In the genomic region with DNA sequence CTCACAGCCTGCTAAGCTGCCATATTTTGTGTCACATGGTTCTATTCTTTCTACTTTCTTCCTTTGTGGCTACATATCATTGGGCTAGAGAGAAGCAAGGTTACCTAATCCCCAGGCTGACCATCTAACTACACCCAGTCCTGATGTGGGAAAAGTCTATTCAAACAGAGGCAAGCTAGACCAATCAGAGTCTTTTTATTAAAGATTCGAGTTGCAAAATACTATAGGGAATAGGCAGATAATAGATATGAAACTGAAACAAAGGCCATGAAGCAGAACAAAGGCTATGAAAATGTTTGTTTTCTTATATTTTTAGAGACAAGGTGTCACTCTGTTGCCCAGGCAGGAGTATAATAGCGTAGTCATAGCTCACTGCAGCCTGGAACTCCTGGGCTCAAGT, we compare ENCODE assay signal across 1 cellular context.
A peak's percentile ranks its signal among the peaks of the same experiment; 100 is the strongest.
TF ChIP-seq lines count a peak whose summit lies in the region.

No MANE protein-coding gene starts in this region.

TF ChIP-seq in GM12878, 131 proteins besides CTCF, POLR2A, EP300 and RAD21 (continued from another document):
- TF ChIP-seq ZBTB40 (IDR thresholded peaks at IDR 0.05; ENCODE audit: borderline replicate concordance) (no peak), RFX5 (IDR thresholded peaks at IDR 0.05; ENCODE audit: low read depth, low read length) (no peak), NR2F1 (conservative IDR thresholded peaks at IDR 0.05) (no peak), RB1 (IDR thresholded peaks at IDR 0.05; ENCODE audit: borderline replicate concordance) (no peak), CREM (IDR thresholded peaks at IDR 0.05; ENCODE audit: low read depth) (no peak), SIX5 (IDR thresholded peaks at IDR 0.05; ENCODE audit: low read depth, low read length, severe bottlenecking) (no peak), CHD2 (IDR thresholded peaks at IDR 0.05; ENCODE audit: borderline replicate concordance, low read depth, low read length) (no peak), IRF3 (IDR thresholded peaks at IDR 0.05) (no peak), POLR2AphosphoS2 (IDR thresholded peaks at IDR 0.05; ENCODE audit: low read depth, low read length) (no peak), SREBF2 (IDR thresholded peaks at IDR 0.05; ENCODE audit: low read length) (no peak), RAD51 (IDR thresholded peaks at IDR 0.05) (peak; percentile 20; the same call in 1 of the 2 replicates), SIN3A (IDR thresholded peaks at IDR 0.05; ENCODE audit: low read depth, low read length) (no peak)
- TF ChIP-seq, protein P1, sequence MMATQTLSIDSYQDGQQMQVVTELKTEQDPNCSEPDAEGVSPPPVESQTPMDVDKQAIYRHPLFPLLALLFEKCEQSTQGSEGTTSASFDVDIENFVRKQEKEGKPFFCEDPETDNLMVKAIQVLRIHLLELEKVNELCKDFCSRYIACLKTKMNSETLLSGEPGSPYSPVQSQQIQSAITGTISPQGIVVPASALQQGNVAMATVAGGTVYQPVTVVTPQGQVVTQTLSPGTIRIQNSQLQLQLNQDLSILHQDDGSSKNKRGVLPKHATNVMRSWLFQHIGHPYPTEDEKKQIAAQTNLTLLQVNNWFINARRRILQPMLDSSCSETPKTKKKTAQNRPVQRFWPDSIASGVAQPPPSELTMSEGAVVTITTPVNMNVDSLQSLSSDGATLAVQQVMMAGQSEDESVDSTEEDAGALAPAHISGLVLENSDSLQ (IDR thresholded peaks at IDR 0.05): peak; percentile 40; the same call in 1 of the 2 replicates
- TF ChIP-seq, protein P2, sequence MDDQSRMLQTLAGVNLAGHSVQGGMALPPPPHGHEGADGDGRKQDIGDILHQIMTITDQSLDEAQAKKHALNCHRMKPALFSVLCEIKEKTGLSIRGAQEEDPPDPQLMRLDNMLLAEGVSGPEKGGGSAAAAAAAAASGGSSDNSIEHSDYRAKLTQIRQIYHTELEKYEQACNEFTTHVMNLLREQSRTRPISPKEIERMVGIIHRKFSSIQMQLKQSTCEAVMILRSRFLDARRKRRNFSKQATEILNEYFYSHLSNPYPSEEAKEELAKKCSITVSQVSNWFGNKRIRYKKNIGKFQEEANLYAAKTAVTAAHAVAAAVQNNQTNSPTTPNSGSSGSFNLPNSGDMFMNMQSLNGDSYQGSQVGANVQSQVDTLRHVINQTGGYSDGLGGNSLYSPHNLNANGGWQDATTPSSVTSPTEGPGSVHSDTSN (IDR thresholded peaks at IDR 0.05; ENCODE audit: insufficient replicate concordance, low read depth, low read length): no peak
- TF ChIP-seq, protein P3, sequence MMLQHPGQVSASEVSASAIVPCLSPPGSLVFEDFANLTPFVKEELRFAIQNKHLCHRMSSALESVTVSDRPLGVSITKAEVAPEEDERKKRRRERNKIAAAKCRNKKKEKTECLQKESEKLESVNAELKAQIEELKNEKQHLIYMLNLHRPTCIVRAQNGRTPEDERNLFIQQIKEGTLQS (IDR thresholded peaks at IDR 0.05; ENCODE audit: borderline replicate concordance, extremely low read depth, low read depth, low read length): no peak
